Comparison of ENCODE assay signal across 9 cellular contexts in the genomic region with DNA sequence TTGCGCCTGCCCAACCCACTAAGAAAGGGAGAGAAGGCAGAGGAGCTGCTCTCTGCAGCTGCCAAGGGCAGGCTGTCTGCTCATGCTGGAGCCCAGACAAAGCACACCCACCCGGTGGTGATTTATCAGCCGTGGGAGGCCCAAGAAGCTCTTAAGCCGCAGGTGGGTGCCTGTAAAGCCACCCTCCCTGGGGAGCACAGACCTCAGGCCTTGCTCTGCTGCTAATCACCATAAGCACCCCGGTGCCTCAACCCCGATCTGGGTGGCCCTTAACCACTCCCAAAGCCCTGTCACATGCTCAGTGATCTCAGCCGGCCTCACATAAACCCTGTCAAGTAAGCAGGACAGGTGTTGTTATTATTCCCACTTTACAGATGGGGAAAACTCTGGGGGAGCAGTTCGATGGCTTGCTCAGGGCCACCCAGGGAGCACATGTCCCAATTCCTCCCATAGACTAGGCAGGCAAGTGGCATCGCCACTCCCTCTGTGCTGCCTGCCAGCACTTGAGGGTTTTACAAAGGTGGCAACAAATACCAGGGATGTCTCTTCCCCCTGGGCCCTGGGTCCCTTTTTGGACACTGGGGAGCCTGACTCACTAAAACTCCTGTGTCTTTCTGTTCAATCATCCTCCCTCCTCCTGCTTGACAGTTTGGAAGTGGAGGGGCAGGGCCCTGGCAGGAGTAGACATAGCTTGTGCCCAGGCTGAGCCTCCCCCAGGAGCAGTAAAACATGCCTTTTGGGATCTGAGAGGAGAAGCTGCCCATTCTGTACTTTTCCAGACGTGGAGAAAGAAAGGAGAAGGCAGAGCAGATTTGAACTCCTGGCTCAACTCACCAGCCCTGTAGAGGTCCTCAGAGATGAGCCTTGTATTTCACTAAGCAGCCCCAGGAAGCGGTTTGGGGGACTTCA.
DNase-seq lines count a peak whose midpoint lies in the region; ATAC-seq and TF ChIP-seq lines count a peak whose summit lies in the region.
"Had no signal": no experiment of that assay in that cellular context is flagged by ENCODE, and none has a peak within 500 bp of the region (broad histone marks: within the 10 kb centered on the region; RNA-seq: fewer than 3 reads in every experiment).

No MANE protein-coding gene starts in this region.

- H3K27me3 ChIP-seq in A673 (replicated peaks; ENCODE audit: insufficient read depth, low read depth, low read length, poor library complexity) (no peaks in the 10 kb centered on the region), endodermal cell (ENCODE audit: control insufficient read depth, insufficient read depth, low read length, poor library complexity, severe bottlenecking) (peaks cover 13% of the 10 kb centered on the region)

- H3K9me3 ChIP-seq in A673 (ENCODE audit: low read depth, low read length, poor library complexity, severe bottlenecking) (peaks cover 17% of the 10 kb centered on the region), endodermal cell (ENCODE audit: control insufficient read depth, low read length) (peaks cover 26% of the 10 kb centered on the region)

- H3K4me1 ChIP-seq in A673 (ENCODE audit: insufficient read depth, low read length, poor library complexity, severe bottlenecking) = peaks cover 44% of the 10 kb centered on the region
- no peaks in the 10 kb centered on the region for H3K4me1 ChIP-seq in endodermal cell (ENCODE audit: control insufficient read depth, insufficient read depth, low read length)

- H3K4me3 ChIP-seq in A673 (ENCODE audit: low read depth, low read length, poor library complexity, severe bottlenecking) (no peak overlapping the region), endodermal cell (ENCODE audit: low read length) (no peak overlapping the region)

- H3K4me1 Mint-ChIP-seq in endodermal cell = peaks cover 21% of the 10 kb centered on the region

- no peak overlapping the region for H3K4me3 Mint-ChIP-seq in endodermal cell
- H3K4me3 Mint-ChIP-seq: neural crest cell had no signal

- no TSS peak for BruUV-seq in A673 (replicated peaks; lab: Mats Ljungman, UMichigan)

- TF ChIP-seq CTCF in A673 (conservative IDR thresholded peaks at IDR 0.05; ENCODE audit: low read depth, low read length) = no peak
- TF ChIP-seq CTCF in endodermal cell (conservative IDR thresholded peaks at IDR 0.05) = no peak

- peaks cover 21% of the 10 kb centered on the region for H3K9me3 Mint-ChIP-seq in endodermal cell

- 91 to 92% methylated on average over 6 to 11 of the region's 11 CpGs for WGBS in endodermal cell (ENCODE audit: insufficient coverage in 1 of 2, insufficient read length in 1 of 2), 2 experiments

- H3K36me3 ChIP-seq in A673 (ENCODE audit: insufficient read depth, low read length, poor library complexity, severe bottlenecking) = no peaks in the 10 kb centered on the region
- H3K36me3 ChIP-seq in endodermal cell (ENCODE audit: control insufficient read depth, insufficient read depth, low read length) = no peaks in the 10 kb centered on the region

- ATAC-seq in GM19328 (IDR thresholded peaks at IDR 0.05; ENCODE audit: unreplicated experiment) (peak; percentile 58), HG03159 (IDR thresholded peaks at IDR 0.05; ENCODE audit: unreplicated experiment) (peak; percentile 46), left cardiac atrium (no peak)

- CTCF ChIA-PET in A673 (lab: Charles Lee) = no interaction called here

- POLR2A ChIA-PET in A673 (lab: Charles Lee; ENCODE audit: low non-redundant PET) = no interaction called here

- peak; percentile 77 for DNase-seq in A673 (ENCODE audit: low spot score)
- peak in 4 of 61 donors; percentile 8 to 37 (median 28) for DNase-seq in caudate nucleus (lab: John Stamatoyannopoulos, UW)
- DNase-seq in left cardiac atrium = no peak
- no peak for DNase-seq in NCI-H146 treated with DMSO at 0.1 percent for 48 hours (lab: John Stamatoyannopoulos, UW; ENCODE audit: unreplicated experiment)
- DNase-seq in endodermal cell = no peak
- no peak for DNase-seq in HK-2 (ENCODE audit: unreplicated experiment)

- H3K27ac Mint-ChIP-seq in endodermal cell = no peak overlapping the region

- H3K9ac ChIP-seq in endodermal cell (ENCODE audit: extremely low read depth, low read length, poor library complexity, severe bottlenecking) = no peak overlapping the region

- H3K27me3 Mint-ChIP-seq in endodermal cell (ENCODE audit: insufficient read depth) = peaks cover 48% of the 10 kb centered on the region

- H3K27ac ChIP-seq in A673 (ENCODE audit: low read depth, low read length, poor library complexity, severe bottlenecking) (peak overlapping the region; percentile 26), caudate nucleus (ENCODE audit: low read depth, low read length) (peak overlapping the region; percentile 48), endodermal cell (ENCODE audit: low read depth, low read length) (no peak overlapping the region)

- H3K36me3 Mint-ChIP-seq in endodermal cell (ENCODE audit: low read depth) = peaks cover 8% of the 10 kb centered on the region

- intact Hi-C loops in A673 (cut with micrococcal nuclease; ENCODE audit: unreplicated experiment) = loop anchor here (5.0 kb wide), 2 partner anchors 43 to 298 kb away; a partner anchor contains a TSS
- intact Hi-C loops in left cardiac atrium (cut with DNase I) = no loop called here

Comparison
In these comparisons a context has a peak if more than half of its experiments do, and no peak if none do; other contexts are left out.
1. ATAC-seq: peak in GM19328 (single experiment) and HG03159 (single experiment); none in left cardiac atrium (0 of 2).